In genomic region chr11:120613264-120614226, GRCh38 we compare ENCODE assay signal across 12 cellular contexts.
A peak's percentile ranks its signal among the peaks of the same experiment; 100 is the strongest.
DNase-seq lines count a peak whose midpoint lies in the region; ATAC-seq, FAIRE-seq and TF ChIP-seq lines count a peak whose summit lies in the region.
"Had no signal": no experiment of that assay in that cellular context is flagged by ENCODE, and none has a peak within 500 bp of the region (broad histone marks: within the 10 kb centered on the region; RNA-seq: fewer than 3 reads in every experiment).

No MANE protein-coding gene starts in this region.

- H3K9me3 Mint-ChIP-seq in astrocyte (ENCODE audit: unreplicated experiment), result peaks cover 6% of the 10 kb centered on the region
- H3K9me3 Mint-ChIP-seq in chondrocyte (ENCODE audit: low read depth), result peaks cover 10% of the 10 kb centered on the region

- TF ChIP-seq CTCF in astrocyte (IDR thresholded peaks at IDR 0.05; ENCODE audit: insufficient read depth, low read depth, low read length) (no peak), chondrocyte (IDR thresholded peaks at IDR 0.05) (no peak)

- H3K27ac Mint-ChIP-seq in astrocyte (ENCODE audit: unreplicated experiment) (peak overlapping the region; percentile 76), chondrocyte (ENCODE audit: unreplicated experiment) (no peak overlapping the region)

- ATAC-seq in GM18498 (IDR thresholded peaks at IDR 0.05; ENCODE audit: unreplicated experiment), result peak; percentile 56
- ATAC-seq in GM19452 (IDR thresholded peaks at IDR 0.05; ENCODE audit: unreplicated experiment), result peak; percentile 61
- ATAC-seq in HG02973 (IDR thresholded peaks at IDR 0.05; ENCODE audit: unreplicated experiment), result peak; percentile 54

- no peaks in the 10 kb centered on the region for H3K36me3 ChIP-seq in astrocyte (ENCODE audit: insufficient read depth, low read length)

- no peak for DNase-seq in astrocyte (ENCODE audit: low read depth)
- no peak for DNase-seq in activated CD4-positive, CD25-positive, alpha-beta regulatory T cell treated with anti-CD3 and anti-CD28 coated beads, Interleukin-2, amount 50 U/mL, for 72 hours
- DNase-seq in NCI-H1105 (lab: John Stamatoyannopoulos, UW), result no peak
- DNase-seq in chondrocyte (ENCODE audit: low spot score), result no peak
- no peak for DNase-seq in NCI-H146 (lab: John Stamatoyannopoulos, UW)

- no peaks in the 10 kb centered on the region for H3K27me3 ChIP-seq in astrocyte (ENCODE audit: insufficient read depth, low read length)

- peaks cover 21% of the 10 kb centered on the region for H3K4me1 Mint-ChIP-seq in astrocyte (ENCODE audit: low read depth, unreplicated experiment)
- H3K4me1 Mint-ChIP-seq in chondrocyte (ENCODE audit: low read depth), result no peaks in the 10 kb centered on the region
- H3K4me1 Mint-ChIP-seq: activated T-helper 17 cell treated with anti-CD3 and anti-CD28 coated beads, Interleukin-2, amount 50 U/mL, for 72 hours had no signal

- H3K4me1 ChIP-seq in astrocyte (ENCODE audit: insufficient read depth, low read length), result peaks cover 3% of the 10 kb centered on the region

- FAIRE-seq in astrocyte (lab: Jason Lieb, UNC), result no peak
- FAIRE-seq: islet of Langerhans had no signal

- H3K4me3 Mint-ChIP-seq in astrocyte (ENCODE audit: unreplicated experiment) (no peak overlapping the region), chondrocyte (ENCODE audit: unreplicated experiment) (no peak overlapping the region)
- H3K4me3 Mint-ChIP-seq: activated T-helper 17 cell treated with anti-CD3 and anti-CD28 coated beads, Interleukin-2, amount 50 U/mL, for 72 hours; T-helper 1 cell treated with Interleukin-12 subunit alpha and Interleukin-12 subunit beta and Interleukin-4 antibody, amounts not matched to agents 30 μg/mL and 1 μg/mL, for 36 hours had no signal

- no peak overlapping the region for H3K9ac ChIP-seq in astrocyte (ENCODE audit: low read length)

- H2AFZ ChIP-seq in astrocyte (ENCODE audit: low read depth, low read length), result no peak overlapping the region

- H4K20me1 ChIP-seq in astrocyte (ENCODE audit: insufficient read depth, low read length), result no peaks in the 10 kb centered on the region

- no peak overlapping the region for H3K4me3 ChIP-seq in astrocyte (ENCODE audit: insufficient read depth, low read depth, low read length)

- H3K36me3 Mint-ChIP-seq in astrocyte (ENCODE audit: low read depth, unreplicated experiment) (peaks cover 6% of the 10 kb centered on the region), chondrocyte (ENCODE audit: low read depth) (peaks cover 9% of the 10 kb centered on the region)

- no peak overlapping the region for H3K27ac ChIP-seq in astrocyte (ENCODE audit: low read depth, low read length)
- H3K27ac ChIP-seq: HL-60 had no signal

- H3K27me3 Mint-ChIP-seq in astrocyte (ENCODE audit: low read depth, unreplicated experiment) (no peaks in the 10 kb centered on the region), chondrocyte (ENCODE audit: low read depth) (peaks cover 4% of the 10 kb centered on the region)

- H3K9me3 ChIP-seq in astrocyte (ENCODE audit: insufficient read depth, low read depth, low read length), result peaks cover 5% of the 10 kb centered on the region

- H3K79me2 ChIP-seq in astrocyte (ENCODE audit: insufficient read depth, low read length), result no peaks in the 10 kb centered on the region

- H3K4me2 ChIP-seq in astrocyte (ENCODE audit: low read length), result peak overlapping the region; percentile 21
